9 cellular contexts compared by ENCODE assay signal in genomic region chr19:39515551-39516191, GRCh38. TPM values are rescaled to one million over a fixed set of nuclear protein-coding genes. Genes with fewer than 3 reads are reported as not detected.
DNase-seq lines count a peak whose midpoint lies in the region; ATAC-seq, FAIRE-seq and TF ChIP-seq lines count a peak whose summit lies in the region.
"Had no signal": no experiment of that assay in that cellular context is flagged by ENCODE, and none has a peak within 500 bp of the region (broad histone marks: within the 10 kb centered on the region; RNA-seq: fewer than 3 reads in every experiment).

No MANE protein-coding gene starts in this region.

- POLR2A ChIA-PET in HepG2 (lab: Yijun Ruan, JAX): no interaction called here

- ATAC-seq in HepG2: peak; percentile 47
- no peak for ATAC-seq in HG03432 (IDR thresholded peaks at IDR 0.05; ENCODE audit: unreplicated experiment)

- intact Hi-C loops in HepG2 (cut with micrococcal nuclease; ENCODE audit: unreplicated experiment): no loop called here

- no peak for TF ChIP-seq CTCF in HepG2 (CRISPR knock-in tag; IDR thresholded peaks at IDR 0.05)
- TF ChIP-seq CTCF in suprapubic skin (IDR thresholded peaks at IDR 0.05): no peak

- peaks cover 1% of the 10 kb centered on the region for H3K36me3 Mint-ChIP-seq in activated naive CD8-positive, alpha-beta T cell treated with anti-CD3 and anti-CD28 coated beads for 36 hours

- DNase-seq in activated T-cell treated with anti-CD3 and anti-CD28 coated beads, Interleukin-2, amount 50 U/mL, for 1 hour: peak; percentile 48
- DNase-seq in activated T-cell treated with anti-CD3 and anti-CD28 coated beads for 4 hours: no peak
- peak; percentile 16 for DNase-seq in activated naive CD8-positive, alpha-beta T cell treated with anti-CD3 and anti-CD28 coated beads for 36 hours
- no peak for DNase-seq in HepG2 (ENCODE audit: low spot score)
- no peak for DNase-seq in suprapubic skin (ENCODE audit: low spot score in 2 of 2)
- no peak for DNase-seq in OCI-M1 (lab: John Stamatoyannopoulos, UW)
- no peak for DNase-seq in OCI-M2 (lab: John Stamatoyannopoulos, UW; ENCODE audit: unreplicated experiment)
- DNase-seq: KBM-7 had no signal

- peaks cover 1 to 36% of the 10 kb centered on the region in 2 experiments; a peak in 4 of 5 replicates for H3K27me3 ChIP-seq in HepG2 (ENCODE audit: control insufficient read depth in 1 of 2, insufficient read depth in 2 of 2, low read length in 2 of 2)
- peaks cover 72% of the 10 kb centered on the region for H3K27me3 ChIP-seq in suprapubic skin

- in situ Hi-C loops in HepG2 (cut with HindIII; ENCODE audit: extremely low pct_ligation_motif_present, low pct_unique_long_range_greater_than_20kb): no loop called here

- no peak for TF ChIP-seq RAD21 in HepG2 (CRISPR knock-in tag; IDR thresholded peaks at IDR 0.05)

- H3K36me3 ChIP-seq in HepG2 (replicated peaks in 1 of 2; ENCODE audit: control insufficient read depth in 1 of 2, insufficient read depth in 2 of 2, low read length in 2 of 2): no peaks in the 10 kb centered on the region
- no peaks in the 10 kb centered on the region for H3K36me3 ChIP-seq in suprapubic skin

- no peak overlapping the region for H3K9ac ChIP-seq in HepG2 (ENCODE audit: insufficient read depth, low read depth, low read length)

- 5% methylated on average over 18 of the region's 44 CpGs for WGBS in HepG2 (ENCODE audit: low lambda C conversion rate)
- WGBS in suprapubic skin: 1% methylated on average over 23 of the region's 44 CpGs

- peaks cover 12% of the 10 kb centered on the region for H3K4me1 Mint-ChIP-seq in activated naive CD8-positive, alpha-beta T cell treated with anti-CD3 and anti-CD28 coated beads for 36 hours

- H3K79me2 ChIP-seq in HepG2 (ENCODE audit: insufficient read depth, low read length): no peaks in the 10 kb centered on the region

- TF ChIP-seq POLR2A in HepG2 (IDR thresholded peaks at IDR 0.05; ENCODE audit: insufficient read depth in 1 of 2, low read depth in 2 of 2, low read length in 2 of 2) (no peak), suprapubic skin (IDR thresholded peaks at IDR 0.05) (no peak)

- peak overlapping the region; percentile 63 for H3K4me3 Mint-ChIP-seq in activated naive CD8-positive, alpha-beta T cell treated with anti-CD3 and anti-CD28 coated beads for 36 hours

- H3K27ac ChIP-seq in HepG2 (ENCODE audit: extremely low read length, insufficient read depth, low read length) (no peak overlapping the region), suprapubic skin (no peak overlapping the region)

- H4K20me1 ChIP-seq in HepG2 (ENCODE audit: insufficient read depth, low read length): no peaks in the 10 kb centered on the region

- H3K4me3 ChIP-seq in HepG2 (replicated peaks in 1 of 3; ENCODE audit: insufficient read depth in 1 of 3, low read depth in 2 of 3, low read length in 3 of 3): peak overlapping the region; percentile 65 to 83 (median 66)
- peak overlapping the region; percentile 37 for H3K4me3 ChIP-seq in suprapubic skin

- no peak overlapping the region for H3K27ac Mint-ChIP-seq in activated naive CD8-positive, alpha-beta T cell treated with anti-CD3 and anti-CD28 coated beads for 36 hours

- H3K4me1 ChIP-seq in HepG2 (ENCODE audit: insufficient read depth, low read length) (peaks cover 20% of the 10 kb centered on the region), suprapubic skin (peaks cover 13% of the 10 kb centered on the region)

- H3K9me3 Mint-ChIP-seq in activated naive CD8-positive, alpha-beta T cell treated with anti-CD3 and anti-CD28 coated beads for 36 hours: no peaks in the 10 kb centered on the region

- H3K9me3 ChIP-seq in HepG2 (ENCODE audit: low read length) (no peaks in the 10 kb centered on the region), suprapubic skin (no peaks in the 10 kb centered on the region)

- TF ChIP-seq EP300 in HepG2 (IDR thresholded peaks at IDR 0.05; ENCODE audit: low read depth in 2 of 2, low read length in 2 of 2) (no peak), HepG2 (CRISPR knock-in tag; IDR thresholded peaks at IDR 0.05; ENCODE audit: borderline replicate concordance) (no peak), suprapubic skin (IDR thresholded peaks at IDR 0.05) (no peak)

- FAIRE-seq in HepG2 (lab: Jason Lieb, UNC): no peak

- H2AFZ ChIP-seq in HepG2 (ENCODE audit: low read length): peak overlapping the region; percentile 49

- no TSS peak for BruUV-seq in HepG2 (replicated peaks; lab: Mats Ljungman, UMichigan)

- peaks cover 54% of the 10 kb centered on the region for H3K27me3 Mint-ChIP-seq in activated naive CD8-positive, alpha-beta T cell treated with anti-CD3 and anti-CD28 coated beads for 36 hours

- CTCF ChIA-PET in HepG2 (lab: Yijun Ruan, JAX; ENCODE audit: low intra/inter-chr PET ratio, low total read pairs): no interaction called here

- H3K4me2 ChIP-seq in HepG2 (ENCODE audit: low read depth, low read length): peak overlapping the region; percentile 86

RNA-seq across cellular contexts. Expression of gene SELENOV, which starts 0.7 kb away (rescaled TPM):
- total RNA-seq in activated naive CD8-positive, alpha-beta T cell treated with anti-CD3 and anti-CD28 coated beads for 36 hours: not detected
- total RNA-seq in HepG2 (2016; rRNA removed; fragmentation: Illumina TruSeq; extraction: Trizol): not detected in 2 replicates
- total RNA-seq in HepG2 (2016; cell fraction: cytosol; rRNA removed; fragmentation: Illumina TruSeq; extraction: Trizol; ENCODE audit: low read depth): not detected in 2 replicates
- not detected in 2 replicates for total RNA-seq in HepG2 (2016; cell fraction: insoluble cytoplasmic fraction; rRNA removed; fragmentation: Illumina TruSeq; extraction: Trizol)
- not detected in 2 replicates for total RNA-seq in HepG2 (2016; cell fraction: membrane; rRNA removed; fragmentation: Illumina TruSeq; extraction: Trizol)
- total RNA-seq in HepG2 (2016; cell fraction: nucleus; rRNA removed; fragmentation: Illumina TruSeq; extraction: Trizol): 0.47 TPM in 1 of 2 replicates, not detected in the other
- polyA plus RNA-seq in HepG2 (2011; rRNA removed): not detected in 2 replicates
- polyA plus RNA-seq in HepG2 (2011; cell fraction: cytosol; rRNA removed): not detected in 2 replicates
- 0.17 and 0.76 TPM in 2 replicates for polyA plus RNA-seq in HepG2 (2011; cell fraction: nucleus; rRNA removed)
- not detected in 2 replicates for polyA plus RNA-seq in HepG2 (2012)
- not detected in 2 replicates for polyA plus RNA-seq in HepG2 (2016; cell fraction: cytosol; fragmentation: Illumina TruSeq; extraction: Trizol; ENCODE audit: low read depth)
- not detected in 2 replicates for polyA plus RNA-seq in HepG2 (2016; cell fraction: insoluble cytoplasmic fraction; fragmentation: Illumina TruSeq; extraction: Trizol; ENCODE audit: low read depth)
- not detected in 2 replicates for polyA plus RNA-seq in HepG2 (2016; cell fraction: membrane; fragmentation: Illumina TruSeq; extraction: Trizol; ENCODE audit: low read depth)
- polyA plus RNA-seq in HepG2 (2016; cell fraction: nucleus; fragmentation: Illumina TruSeq; extraction: Trizol; ENCODE audit: insufficient read depth, low read depth): not detected in 2 replicates
- polyA minus RNA-seq in HepG2 (2011; rRNA and poly(A)+ RNA removed; ENCODE audit: low replicate concordance): not detected in 2 replicates
- not detected in 2 replicates for polyA minus RNA-seq in HepG2 (2011; cell fraction: cytosol; rRNA and poly(A)+ RNA removed)
- not detected in 2 replicates for polyA minus RNA-seq in HepG2 (2011; cell fraction: nucleus; rRNA and poly(A)+ RNA removed)
- total RNA-seq in suprapubic skin: not detected

RNA-seq across cellular contexts. Expression of gene DLL3, which starts 16.9 kb away (rescaled TPM):
- 1 to 10 TPM; 1.1 to 1.4 TPM for total RNA-seq in activated naive CD8-positive, alpha-beta T cell treated with anti-CD3 and anti-CD28 coated beads for 36 hours
- 0.35 and 0.53 TPM in 2 replicates for total RNA-seq in HepG2 (2016; rRNA removed; fragmentation: Illumina TruSeq; extraction: Trizol)
- total RNA-seq in HepG2 (2016; cell fraction: cytosol; rRNA removed; fragmentation: Illumina TruSeq; extraction: Trizol; ENCODE audit: low read depth): 1.4 and 1.6 TPM in 2 replicates
- total RNA-seq in HepG2 (2016; cell fraction: insoluble cytoplasmic fraction; rRNA removed; fragmentation: Illumina TruSeq; extraction: Trizol): 0.28 and 0.37 TPM in 2 replicates
- total RNA-seq in HepG2 (2016; cell fraction: membrane; rRNA removed; fragmentation: Illumina TruSeq; extraction: Trizol): 0.90 and 0.93 TPM in 2 replicates
- total RNA-seq in HepG2 (2016; cell fraction: nucleus; rRNA removed; fragmentation: Illumina TruSeq; extraction: Trizol): 0.16 and 0.31 TPM in 2 replicates
- 0.55 and 0.60 TPM in 2 replicates for polyA plus RNA-seq in HepG2 (2011; rRNA removed)
- polyA plus RNA-seq in HepG2 (2011; cell fraction: cytosol; rRNA removed): 0.60 and 0.64 TPM in 2 replicates
- polyA plus RNA-seq in HepG2 (2011; cell fraction: nucleus; rRNA removed): 0.27 and 0.33 TPM in 2 replicates
- 0.39 and 0.51 TPM in 2 replicates for polyA plus RNA-seq in HepG2 (2012)
- polyA plus RNA-seq in HepG2 (2016; cell fraction: cytosol; fragmentation: Illumina TruSeq; extraction: Trizol; ENCODE audit: low read depth): 1.9 and 2.0 TPM in 2 replicates
- 0.54 and 0.55 TPM in 2 replicates for polyA plus RNA-seq in HepG2 (2016; cell fraction: insoluble cytoplasmic fraction; fragmentation: Illumina TruSeq; extraction: Trizol; ENCODE audit: low read depth)
- 0.90 and 1.1 TPM in 2 replicates for polyA plus RNA-seq in HepG2 (2016; cell fraction: membrane; fragmentation: Illumina TruSeq; extraction: Trizol; ENCODE audit: low read depth)
- 0.41 TPM in 2 replicates for polyA plus RNA-seq in HepG2 (2016; cell fraction: nucleus; fragmentation: Illumina TruSeq; extraction: Trizol; ENCODE audit: insufficient read depth, low read depth)
- polyA minus RNA-seq in HepG2 (2011; rRNA and poly(A)+ RNA removed; ENCODE audit: low replicate concordance): 0.42 and 0.63 TPM in 2 replicates
- polyA minus RNA-seq in HepG2 (2011; cell fraction: cytosol; rRNA and poly(A)+ RNA removed): not detected in 2 replicates
- 0.25 and 0.39 TPM in 2 replicates for polyA minus RNA-seq in HepG2 (2011; cell fraction: nucleus; rRNA and poly(A)+ RNA removed)
- not detected for total RNA-seq in suprapubic skin

RNA-seq across cellular contexts. Expression of gene EID2B, which starts 17.0 kb away (rescaled TPM):
- 1 to 10 TPM; 2.4 to 2.7 TPM for total RNA-seq in activated naive CD8-positive, alpha-beta T cell treated with anti-CD3 and anti-CD28 coated beads for 36 hours
- total RNA-seq in HepG2 (2016; rRNA removed; fragmentation: Illumina TruSeq; extraction: Trizol): 3.6 and 3.7 TPM in 2 replicates
- 1.1 and 1.4 TPM in 2 replicates for total RNA-seq in HepG2 (2016; cell fraction: cytosol; rRNA removed; fragmentation: Illumina TruSeq; extraction: Trizol; ENCODE audit: low read depth)
- 4.1 TPM in 2 replicates for total RNA-seq in HepG2 (2016; cell fraction: insoluble cytoplasmic fraction; rRNA removed; fragmentation: Illumina TruSeq; extraction: Trizol)
- total RNA-seq in HepG2 (2016; cell fraction: membrane; rRNA removed; fragmentation: Illumina TruSeq; extraction: Trizol): 2.8 and 2.9 TPM in 2 replicates
- 2.5 and 3.7 TPM in 2 replicates for total RNA-seq in HepG2 (2016; cell fraction: nucleus; rRNA removed; fragmentation: Illumina TruSeq; extraction: Trizol)
- polyA plus RNA-seq in HepG2 (2011; rRNA removed): 2.2 and 2.5 TPM in 2 replicates
- polyA plus RNA-seq in HepG2 (2011; cell fraction: cytosol; rRNA removed): 2.4 and 2.9 TPM in 2 replicates
- polyA plus RNA-seq in HepG2 (2011; cell fraction: nucleus; rRNA removed): 1.6 and 6.8 TPM in 2 replicates
- 1.7 and 2.6 TPM in 2 replicates for polyA plus RNA-seq in HepG2 (2012)
- 0.73 and 0.79 TPM in 2 replicates for polyA plus RNA-seq in HepG2 (2016; cell fraction: cytosol; fragmentation: Illumina TruSeq; extraction: Trizol; ENCODE audit: low read depth)
- polyA plus RNA-seq in HepG2 (2016; cell fraction: insoluble cytoplasmic fraction; fragmentation: Illumina TruSeq; extraction: Trizol; ENCODE audit: low read depth): 3.1 and 4.0 TPM in 2 replicates
- polyA plus RNA-seq in HepG2 (2016; cell fraction: membrane; fragmentation: Illumina TruSeq; extraction: Trizol; ENCODE audit: low read depth): 1.5 and 1.8 TPM in 2 replicates
- polyA plus RNA-seq in HepG2 (2016; cell fraction: nucleus; fragmentation: Illumina TruSeq; extraction: Trizol; ENCODE audit: insufficient read depth, low read depth): 4.2 TPM in 2 replicates
- 1.7 and 2.3 TPM in 2 replicates for polyA minus RNA-seq in HepG2 (2011; rRNA and poly(A)+ RNA removed; ENCODE audit: low replicate concordance)
- polyA minus RNA-seq in HepG2 (2011; cell fraction: cytosol; rRNA and poly(A)+ RNA removed): 0.99 and 1.4 TPM in 2 replicates
- polyA minus RNA-seq in HepG2 (2011; cell fraction: nucleus; rRNA and poly(A)+ RNA removed): 2.2 and 3.0 TPM in 2 replicates
- total RNA-seq in suprapubic skin: 1 to 10 TPM in 2 of 4 donors, under 1 TPM in 2; 0.80 to 2.4 (median 1.2) TPM

RNA-seq across cellular contexts. Expression of gene EID2, which starts 24.3 kb away (rescaled TPM):
- 10 to 100 TPM; 13.6 to 14.2 TPM for total RNA-seq in activated naive CD8-positive, alpha-beta T cell treated with anti-CD3 and anti-CD28 coated beads for 36 hours
- 13.8 and 14.1 TPM in 2 replicates for total RNA-seq in HepG2 (2016; rRNA removed; fragmentation: Illumina TruSeq; extraction: Trizol)
- total RNA-seq in HepG2 (2016; cell fraction: cytosol; rRNA removed; fragmentation: Illumina TruSeq; extraction: Trizol; ENCODE audit: low read depth): 3.2 and 3.6 TPM in 2 replicates
- total RNA-seq in HepG2 (2016; cell fraction: insoluble cytoplasmic fraction; rRNA removed; fragmentation: Illumina TruSeq; extraction: Trizol): 14.0 and 14.4 TPM in 2 replicates
- total RNA-seq in HepG2 (2016; cell fraction: membrane; rRNA removed; fragmentation: Illumina TruSeq; extraction: Trizol): 5.5 and 6.4 TPM in 2 replicates
- total RNA-seq in HepG2 (2016; cell fraction: nucleus; rRNA removed; fragmentation: Illumina TruSeq; extraction: Trizol): 5.3 and 7.2 TPM in 2 replicates
- polyA plus RNA-seq in HepG2 (2011; rRNA removed): 3.7 and 5.1 TPM in 2 replicates
- polyA plus RNA-seq in HepG2 (2011; cell fraction: cytosol; rRNA removed): 3.5 and 4.1 TPM in 2 replicates
- 2.3 TPM in 2 replicates for polyA plus RNA-seq in HepG2 (2011; cell fraction: nucleus; rRNA removed)
- polyA plus RNA-seq in HepG2 (2012): 7.8 and 11.2 TPM in 2 replicates
- polyA plus RNA-seq in HepG2 (2016; cell fraction: cytosol; fragmentation: Illumina TruSeq; extraction: Trizol; ENCODE audit: low read depth): 3.3 and 3.7 TPM in 2 replicates
- 21.5 and 23.1 TPM in 2 replicates for polyA plus RNA-seq in HepG2 (2016; cell fraction: insoluble cytoplasmic fraction; fragmentation: Illumina TruSeq; extraction: Trizol; ENCODE audit: low read depth)
- 4.6 and 5.5 TPM in 2 replicates for polyA plus RNA-seq in HepG2 (2016; cell fraction: membrane; fragmentation: Illumina TruSeq; extraction: Trizol; ENCODE audit: low read depth)
- polyA plus RNA-seq in HepG2 (2016; cell fraction: nucleus; fragmentation: Illumina TruSeq; extraction: Trizol; ENCODE audit: insufficient read depth, low read depth): 11.3 and 14.0 TPM in 2 replicates
- polyA minus RNA-seq in HepG2 (2011; rRNA and poly(A)+ RNA removed; ENCODE audit: low replicate concordance): 2.5 and 3.4 TPM in 2 replicates
- polyA minus RNA-seq in HepG2 (2011; cell fraction: cytosol; rRNA and poly(A)+ RNA removed): 4.6 and 6.5 TPM in 2 replicates
- 1.9 and 3.0 TPM in 2 replicates for polyA minus RNA-seq in HepG2 (2011; cell fraction: nucleus; rRNA and poly(A)+ RNA removed)
- 10 to 100 TPM in 2 of 4 donors, 1 to 10 TPM in 2; 7.5 to 14.5 (median 12.1) TPM for total RNA-seq in suprapubic skin

RNA-seq across cellular contexts. Expression of gene TIMM50, which starts 35.0 kb away (rescaled TPM):
- total RNA-seq in activated naive CD8-positive, alpha-beta T cell treated with anti-CD3 and anti-CD28 coated beads for 36 hours: 100 to 1,000 TPM; 133 to 137 TPM
- total RNA-seq in HepG2 (2016; rRNA removed; fragmentation: Illumina TruSeq; extraction: Trizol): 89.1 and 91.1 TPM in 2 replicates
- 37.5 and 47.3 TPM in 2 replicates for total RNA-seq in HepG2 (2016; cell fraction: cytosol; rRNA removed; fragmentation: Illumina TruSeq; extraction: Trizol; ENCODE audit: low read depth)
- 85.4 and 88.5 TPM in 2 replicates for total RNA-seq in HepG2 (2016; cell fraction: insoluble cytoplasmic fraction; rRNA removed; fragmentation: Illumina TruSeq; extraction: Trizol)
- total RNA-seq in HepG2 (2016; cell fraction: membrane; rRNA removed; fragmentation: Illumina TruSeq; extraction: Trizol): 43.0 and 47.2 TPM in 2 replicates
- 57.0 and 65.5 TPM in 2 replicates for total RNA-seq in HepG2 (2016; cell fraction: nucleus; rRNA removed; fragmentation: Illumina TruSeq; extraction: Trizol)
- polyA plus RNA-seq in HepG2 (2011; rRNA removed): 90.0 and 92.5 TPM in 2 replicates
- polyA plus RNA-seq in HepG2 (2011; cell fraction: cytosol; rRNA removed): 85.2 and 108 TPM in 2 replicates
- 135 and 143 TPM in 2 replicates for polyA plus RNA-seq in HepG2 (2011; cell fraction: nucleus; rRNA removed)
- polyA plus RNA-seq in HepG2 (2012): 65.0 and 84.2 TPM in 2 replicates
- 41.8 and 47.0 TPM in 2 replicates for polyA plus RNA-seq in HepG2 (2016; cell fraction: cytosol; fragmentation: Illumina TruSeq; extraction: Trizol; ENCODE audit: low read depth)
- 88.6 and 92.5 TPM in 2 replicates for polyA plus RNA-seq in HepG2 (2016; cell fraction: insoluble cytoplasmic fraction; fragmentation: Illumina TruSeq; extraction: Trizol; ENCODE audit: low read depth)
- polyA plus RNA-seq in HepG2 (2016; cell fraction: membrane; fragmentation: Illumina TruSeq; extraction: Trizol; ENCODE audit: low read depth): 38.0 and 40.4 TPM in 2 replicates
- polyA plus RNA-seq in HepG2 (2016; cell fraction: nucleus; fragmentation: Illumina TruSeq; extraction: Trizol; ENCODE audit: insufficient read depth, low read depth): 111 and 123 TPM in 2 replicates
- polyA minus RNA-seq in HepG2 (2011; rRNA and poly(A)+ RNA removed; ENCODE audit: low replicate concordance): 121 and 194 TPM in 2 replicates
- polyA minus RNA-seq in HepG2 (2011; cell fraction: cytosol; rRNA and poly(A)+ RNA removed): 41.5 and 44.7 TPM in 2 replicates
- polyA minus RNA-seq in HepG2 (2011; cell fraction: nucleus; rRNA and poly(A)+ RNA removed): 42.4 and 52.5 TPM in 2 replicates
- total RNA-seq in suprapubic skin: 10 to 100 TPM; 44.9 to 57.9 (median 50.6) TPM

Comparison
In these comparisons a context has a peak if more than half of its experiments do, and no peak if none do; other contexts are left out.
1. DNase-seq: peak in activated T-cell treated with anti-CD3 and anti-CD28 coated beads, Interleukin-2, amount 50 U/mL, for 1 hour (single experiment) and activated naive CD8-positive, alpha-beta T cell treated with anti-CD3 and anti-CD28 coated beads for 36 hours (single experiment); none in activated T-cell treated with anti-CD3 and anti-CD28 coated beads for 4 hours (single experiment), HepG2 (single experiment), suprapubic skin (0 of 2), OCI-M1 (single experiment) and OCI-M2 (single experiment).